Comparison of ENCODE assay signal across 8 cellular contexts in genomic region chr22:20571531-20572007, GRCh38.
DNase-seq lines count a peak whose midpoint lies in the region; ATAC-seq, FAIRE-seq and TF ChIP-seq lines count a peak whose summit lies in the region.

No MANE protein-coding gene starts in this region.

- 74% methylated on average over 3 of the region's 4 CpGs for WGBS in right lobe of liver (ENCODE audit: insufficient coverage, low coverage, low lambda C conversion rate, missing lambda C conversion rate)

- TF ChIP-seq POLR2A in right lobe of liver (IDR thresholded peaks at IDR 0.05) = no peak

- TF ChIP-seq CTCF in GM13977 (IDR thresholded peaks at IDR 0.05; ENCODE audit: extremely low read depth, insufficient read depth, missing control alignments) (peak; percentile 83), SU-DHL-6 (IDR thresholded peaks at IDR 0.05; ENCODE audit: insufficient read depth, low read length, poor library complexity, severe bottlenecking) (peak; percentile 67), astrocyte of the cerebellum (IDR thresholded peaks at IDR 0.05; ENCODE audit: low read depth, low read length, missing control alignments) (peak; percentile 65), right lobe of liver (IDR thresholded peaks at IDR 0.05) (peak; percentile 43 to 73 (median 62)), thoracic aorta (IDR thresholded peaks at IDR 0.05) (peak; percentile 59)

- no peaks in the 10 kb centered on the region for H3K79me2 ChIP-seq in SU-DHL-6 (ENCODE audit: insufficient read depth, low read length)

- ATAC-seq in right lobe of liver = peak in 1 of 4 donors; percentile 40
- no peak for ATAC-seq in thoracic aorta (ENCODE audit: insufficient number of reproducible peaks, low FRiP score, low read depth)
- ATAC-seq in GM21576 (IDR thresholded peaks at IDR 0.05; ENCODE audit: unreplicated experiment) = no peak
- ATAC-seq in GM21381 (IDR thresholded peaks at IDR 0.05; ENCODE audit: unreplicated experiment) = no peak

- H3F3A ChIP-seq in SU-DHL-6 (ENCODE audit: insufficient read depth) = no peaks in the 10 kb centered on the region

- no peaks in the 10 kb centered on the region for H4K20me1 ChIP-seq in SU-DHL-6 (ENCODE audit: low read depth, low read length)

- no peak overlapping the region for H3K9ac ChIP-seq in SU-DHL-6 (ENCODE audit: low read length)

- H3K4me1 ChIP-seq in right lobe of liver (no peaks in the 10 kb centered on the region), thoracic aorta (ENCODE audit: control insufficient read depth in 1 of 2, low read depth in 2 of 2) (peaks cover 19 to 40% of the 10 kb centered on the region in 2 donors)

- no peaks in the 10 kb centered on the region for H3K36me3 ChIP-seq in SU-DHL-6 (ENCODE audit: low read length)
- peaks cover 14 to 78% (median 25%) of the 10 kb centered on the region in 4 donors for H3K36me3 ChIP-seq in right lobe of liver
- peaks cover 60% of the 10 kb centered on the region for H3K36me3 ChIP-seq in thoracic aorta

- H3K27ac ChIP-seq in SU-DHL-6 (ENCODE audit: low read depth, low read length) (no peak overlapping the region), right lobe of liver (no peak overlapping the region), thoracic aorta (no peak overlapping the region)

- H3K4me2 ChIP-seq in SU-DHL-6 (ENCODE audit: low read depth, low read length, poor library complexity, severe bottlenecking) = no peak overlapping the region

- H3K4me3 ChIP-seq in SU-DHL-6 (ENCODE audit: insufficient read depth, low read length, poor library complexity, severe bottlenecking) (no peak overlapping the region), astrocyte of the cerebellum (ENCODE audit: low read depth, low read length) (no peak overlapping the region), right lobe of liver (no peak overlapping the region), thoracic aorta (no peak overlapping the region)

- DNase-seq in GM13977 (ENCODE audit: low spot score) = peak; percentile 77
- no peak for DNase-seq in astrocyte of the cerebellum (ENCODE audit: low read depth)
- DNase-seq in right lobe of liver = peak in 1 of 3 donors; percentile 57
- DNase-seq in thoracic aorta (ENCODE audit: low spot score) = no peak
- no peak for DNase-seq in HTR-8/SVneo (ENCODE audit: insufficient read length, low spot score)

- H3K27me3 ChIP-seq in SU-DHL-6 (ENCODE audit: low read length) = no peaks in the 10 kb centered on the region
- H3K27me3 ChIP-seq in right lobe of liver = no peaks in the 10 kb centered on the region
- no peaks in the 10 kb centered on the region for H3K27me3 ChIP-seq in thoracic aorta (replicated peaks; ENCODE audit: insufficient read depth)

- H3K9me3 ChIP-seq in SU-DHL-6 (ENCODE audit: insufficient read depth, low read length) = no peaks in the 10 kb centered on the region
- H3K9me3 ChIP-seq in right lobe of liver = no peaks in the 10 kb centered on the region
- H3K9me3 ChIP-seq in thoracic aorta = no peaks in the 10 kb centered on the region

- in situ Hi-C loops in GM13977 (cut with MboI; ENCODE audit: low pct_unique_long_range_greater_than_20kb, low sequenced_read_pairs, unreplicated experiment) (no loop called here), astrocyte of the cerebellum (cut with HindIII; ENCODE audit: low sequenced_read_pairs) (no loop called here)

- H3K9me2 ChIP-seq in SU-DHL-6 (replicated peaks; ENCODE audit: insufficient read depth, low read length) = no peaks in the 10 kb centered on the region

- intact Hi-C loops in right lobe of liver (cut with DNase I) = loop anchor here in 1 of 2 donors (10.0 kb wide), 1 partner anchor 47 kb away; no protein-coding TSS in a partner anchor

- no peak overlapping the region for H2AFZ ChIP-seq in SU-DHL-6 (ENCODE audit: low read depth, low read length, severe bottlenecking)

- FAIRE-seq in HTR-8/SVneo (lab: Jason Lieb, UNC) = no peak
